In genomic region chr1:1677718-1678580, GRCh38 we compare ENCODE assay signal across 9 cellular contexts.
DNase-seq lines count a peak whose midpoint lies in the region; ATAC-seq and FAIRE-seq lines count a peak whose summit lies in the region.
"Had no signal": no experiment of that assay in that cellular context is flagged by ENCODE, and none has a peak within 500 bp of the region (broad histone marks: within the 10 kb centered on the region; RNA-seq: fewer than 3 reads in every experiment).

No MANE protein-coding gene starts in this region.

- no peak for FAIRE-seq in RCC 7860 (lab: Jason Lieb, UNC)

- H3K9me3 ChIP-seq in iPS-15b (ENCODE audit: control insufficient read depth, insufficient read depth, low read length): no peaks in the 10 kb centered on the region
- H3K9me3 ChIP-seq in subcutaneous abdominal adipose tissue (ENCODE audit: control insufficient read depth in 5 of 5, low read length in 5 of 5): no peaks in the 10 kb centered on the region

- H3K4me3 ChIP-seq in iPS-15b (ENCODE audit: low read depth, low read length) (peak overlapping the region; percentile 8), subcutaneous abdominal adipose tissue (ENCODE audit: low read depth in 1 of 5, low read length in 5 of 5) (peak overlapping the region in 3 of 5 donors; percentile 8 to 24 (median 17))

- H3K27ac ChIP-seq in subcutaneous abdominal adipose tissue (ENCODE audit: low read depth, low read length): no peak overlapping the region
- H3K27ac ChIP-seq: parathyroid adenoma had no signal

- no peak overlapping the region for H3K9ac ChIP-seq in iPS-15b (ENCODE audit: low read depth, low read length)
- H3K9ac ChIP-seq in subcutaneous abdominal adipose tissue (ENCODE audit: low read length in 5 of 5): peak overlapping the region in 2 of 5 donors; percentile 56 to 60
- H3K9ac ChIP-seq: parathyroid adenoma had no signal

- peak; percentile 83 for DNase-seq in activated CD8-positive, alpha-beta memory T cell treated with anti-CD3 and anti-CD28 coated beads for 24 hours
- DNase-seq in NCI-H69 (lab: John Stamatoyannopoulos, UW) (no peak), RCC 7860 (ENCODE audit: low spot score) (no peak), nucleus accumbens (lab: John Stamatoyannopoulos, UW) (no peak)

- H3K36me3 ChIP-seq in iPS-15b (ENCODE audit: control insufficient read depth, insufficient read depth, low read length): peaks cover 3% of the 10 kb centered on the region
- H3K36me3 ChIP-seq in subcutaneous abdominal adipose tissue (ENCODE audit: control insufficient read depth in 5 of 5, insufficient read depth in 5 of 5, low read length in 5 of 5): peaks cover 0 to 14% (median 0%) of the 10 kb centered on the region in 5 donors

- peak; percentile 61 for ATAC-seq in GM19351 (IDR thresholded peaks at IDR 0.05; ENCODE audit: unreplicated experiment)
- ATAC-seq in HG03280 (IDR thresholded peaks at IDR 0.05; ENCODE audit: unreplicated experiment): peak; percentile 44

- H3K27me3 ChIP-seq in iPS-15b (ENCODE audit: control insufficient read depth, insufficient read depth, low read length) (no peaks in the 10 kb centered on the region), subcutaneous abdominal adipose tissue (ENCODE audit: control insufficient read depth in 5 of 5, insufficient read depth in 4 of 5, low read length in 5 of 5) (no peaks in the 10 kb centered on the region)

- H3K4me1 ChIP-seq in iPS-15b (ENCODE audit: control insufficient read depth, insufficient read depth, low read length) (peaks cover 9% of the 10 kb centered on the region), subcutaneous abdominal adipose tissue (ENCODE audit: control insufficient read depth in 5 of 5, insufficient read depth in 5 of 5, low read length in 5 of 5) (peaks cover 2 to 18% (median 13%) of the 10 kb centered on the region in 5 donors)
- H3K4me1 ChIP-seq: parathyroid adenoma had no signal
